In the genomic region with DNA sequence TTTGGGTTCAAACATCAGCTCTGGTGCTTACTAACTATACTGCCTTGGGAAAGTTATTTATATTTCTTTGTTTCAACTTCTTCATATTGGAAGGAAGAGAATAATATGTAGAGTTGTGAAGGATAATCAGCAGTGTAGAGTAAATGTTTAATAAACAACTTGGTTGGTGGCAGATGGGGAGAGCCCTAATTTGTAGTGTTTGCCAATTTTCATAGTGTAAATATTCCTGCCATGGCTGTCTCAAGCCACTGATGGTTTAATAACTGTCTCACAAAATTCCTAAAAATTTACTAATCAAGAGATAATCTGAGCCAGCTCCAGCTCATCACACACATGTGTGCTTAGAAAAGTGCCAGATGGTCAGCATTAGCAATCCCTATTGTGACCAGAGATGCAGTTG, we compare ENCODE assay signal across 4 cellular contexts. TPM values are rescaled to one million over a fixed set of nuclear protein-coding genes. Genes with fewer than 3 reads are reported as not detected.
"Had no signal": no experiment of that assay in that cellular context is flagged by ENCODE, and none has a peak within 500 bp of the region (broad histone marks: within the 10 kb centered on the region; RNA-seq: fewer than 3 reads in every experiment).

A gene (plus strand): TSS at position 301 of the 400 bp plus-strand sequence. CDS start 2,824 bp downstream, outside the sequence.

- DNase-seq: GDM1, GF-D8 had no signal

- H3K4me3 ChIP-seq: GM12878 had no signal

RNA-seq across cellular contexts. Expression of the gene that starts here (rescaled TPM):
- total RNA-seq: G401, GM12878 had no signal
- polyA plus RNA-seq: GM12878 had no signal
